ENCODE assay signal across 8 cellular contexts in the genomic region with DNA sequence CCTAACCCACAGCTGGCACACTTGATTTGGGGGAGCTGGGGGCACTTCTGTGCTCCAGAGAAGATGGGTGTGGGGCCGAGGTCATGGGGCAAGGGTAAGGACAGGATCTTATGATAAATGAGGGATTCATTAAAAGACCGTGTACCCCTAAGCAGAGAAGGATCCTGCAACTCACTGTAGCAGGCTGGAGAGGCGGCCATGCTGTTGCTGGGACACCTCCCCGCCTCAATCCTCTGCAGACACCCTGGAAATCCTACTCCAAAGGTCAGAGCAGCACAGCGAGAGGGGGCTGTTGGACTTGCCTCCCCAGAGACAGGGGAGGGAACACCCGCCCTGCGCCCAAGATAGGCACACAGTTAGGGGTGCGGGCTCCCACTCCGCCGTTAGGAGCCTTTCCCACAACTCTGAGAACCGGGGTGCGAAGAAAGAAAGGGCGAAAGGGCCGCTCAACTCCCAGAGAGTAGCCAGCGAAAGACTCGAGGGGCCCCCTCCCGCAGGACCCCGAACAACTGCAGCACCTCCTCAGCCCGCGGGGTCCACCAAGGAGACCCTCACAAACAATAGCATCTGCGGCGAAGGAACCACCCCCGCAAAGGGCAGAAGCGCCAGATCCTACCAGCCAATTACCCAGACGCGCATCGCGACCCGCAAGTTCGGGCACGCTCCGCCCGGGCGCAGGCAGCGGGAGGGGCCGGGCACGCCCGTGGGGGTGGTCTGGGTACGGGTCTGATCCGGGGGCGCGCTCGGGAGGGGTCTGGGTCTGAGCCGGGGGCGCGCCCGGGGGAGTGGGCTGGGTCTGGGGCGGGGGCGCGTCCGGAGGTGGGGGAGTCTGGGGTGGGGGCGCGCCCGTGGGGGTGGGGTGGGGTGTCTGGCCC. TPM values are rescaled to one million over a fixed set of nuclear protein-coding genes. Genes with fewer than 3 reads are reported as not detected.
DNase-seq lines count a peak whose midpoint lies in the region; ATAC-seq and TF ChIP-seq lines count a peak whose summit lies in the region.

No MANE protein-coding gene starts in this region.

- peak; percentile 53 for DNase-seq in NCI-H82 (lab: John Stamatoyannopoulos, UW)
- no peak for DNase-seq in NCI-H82 treated with DMSO at 0.1 percent for 48 hours (lab: John Stamatoyannopoulos, UW; ENCODE audit: unreplicated experiment)
- DNase-seq in activated B cell treated with CpG ODN at 0.5 μM for 24 hours, result no peak
- no peak for DNase-seq in iPS DF 6.9 (ENCODE audit: low read depth, low spot score)
- no peak for DNase-seq in stimulated activated CD4-positive, alpha-beta T cell treated with anti-CD3 and anti-CD28 coated beads, Interleukin-1b, Interleukin-23, amount 100 ng/mL, for 48 hours
- DNase-seq in stimulated activated CD4-positive, alpha-beta T cell treated with anti-CD3 and anti-CD28 coated beads, Interleukin-2, amount 100 ng/mL, for 48 hours, result no peak

- POLR2A ChIA-PET in activated B cell treated with CpG ODN at 0.5 μM for 24 hours (lab: Charles Lee), result no interaction called here

- H3K4me3 Mint-ChIP-seq in activated B cell treated with CpG ODN at 0.5 μM for 24 hours, result peak overlapping the region; percentile 60
- peak overlapping the region; percentile 29 for H3K4me3 Mint-ChIP-seq in stimulated activated memory B cell treated with anti-CD40 and anti-IgM and Interleukin-4, amounts not matched to agents 10 μg/mL and 1 μg/mL and 100 μg/mL, for 72 hours

- no peaks in the 10 kb centered on the region for H3K27me3 ChIP-seq in iPS DF 6.9 (ENCODE audit: control insufficient read depth, insufficient read depth, low read length)

- peak overlapping the region; percentile 55; the same call in 1 of the 2 replicates for H3K4me3 ChIP-seq in iPS DF 6.9 (ENCODE audit: low read length)

- H3K4me1 Mint-ChIP-seq in activated B cell treated with CpG ODN at 0.5 μM for 24 hours, result peaks cover 10% of the 10 kb centered on the region
- no peaks in the 10 kb centered on the region for H3K4me1 Mint-ChIP-seq in stimulated activated memory B cell treated with anti-CD40 and anti-IgM and Interleukin-4, amounts not matched to agents 10 μg/mL and 1 μg/mL and 100 μg/mL, for 72 hours

- intact Hi-C loops in activated B cell treated with CpG ODN at 0.5 μM for 24 hours (cut with micrococcal nuclease), result no loop called here

- H3K4me1 ChIP-seq in iPS DF 6.9 (ENCODE audit: control insufficient read depth, insufficient read depth, low read length), result no peaks in the 10 kb centered on the region

- no peak overlapping the region for H3K27ac ChIP-seq in iPS DF 6.9 (ENCODE audit: low read length)

- H3K27ac Mint-ChIP-seq in activated B cell treated with CpG ODN at 0.5 μM for 24 hours, result no peak overlapping the region
- H3K27ac Mint-ChIP-seq in stimulated activated memory B cell treated with anti-CD40 and anti-IgM and Interleukin-4, amounts not matched to agents 10 μg/mL and 1 μg/mL and 100 μg/mL, for 72 hours, result no peak overlapping the region

- peaks cover 32% of the 10 kb centered on the region for H3K27me3 Mint-ChIP-seq in activated B cell treated with CpG ODN at 0.5 μM for 24 hours
- peaks cover 52% of the 10 kb centered on the region for H3K27me3 Mint-ChIP-seq in stimulated activated memory B cell treated with anti-CD40 and anti-IgM and Interleukin-4, amounts not matched to agents 10 μg/mL and 1 μg/mL and 100 μg/mL, for 72 hours

- CTCF ChIA-PET in activated B cell treated with CpG ODN at 0.5 μM for 24 hours (lab: Charles Lee), result no interaction called here

- no peaks in the 10 kb centered on the region for H3K36me3 ChIP-seq in iPS DF 6.9 (ENCODE audit: control insufficient read depth, insufficient read depth, low read length)

- no peaks in the 10 kb centered on the region for H3K9me3 Mint-ChIP-seq in activated B cell treated with CpG ODN at 0.5 μM for 24 hours
- H3K9me3 Mint-ChIP-seq in stimulated activated memory B cell treated with anti-CD40 and anti-IgM and Interleukin-4, amounts not matched to agents 10 μg/mL and 1 μg/mL and 100 μg/mL, for 72 hours, result no peaks in the 10 kb centered on the region

- no peaks in the 10 kb centered on the region for H3K9me3 ChIP-seq in iPS DF 6.9 (ENCODE audit: control insufficient read depth, insufficient read depth, low read length)

- no peaks in the 10 kb centered on the region for H3K36me3 Mint-ChIP-seq in activated B cell treated with CpG ODN at 0.5 μM for 24 hours (ENCODE audit: low read depth)
- H3K36me3 Mint-ChIP-seq in stimulated activated memory B cell treated with anti-CD40 and anti-IgM and Interleukin-4, amounts not matched to agents 10 μg/mL and 1 μg/mL and 100 μg/mL, for 72 hours, result no peaks in the 10 kb centered on the region

- WGBS in iPS DF 6.9 (ENCODE audit: insufficient coverage, insufficient read length), result no CpG with 5 or more reads among the region's 54 CpGs

- no peak for TF ChIP-seq CTCF in activated B cell treated with CpG ODN at 0.5 μM for 24 hours (IDR thresholded peaks at IDR 0.05)

- ATAC-seq in activated B cell treated with CpG ODN at 0.5 μM for 24 hours (ENCODE audit: low read depth) (no peak), GM18870 (IDR thresholded peaks at IDR 0.05; ENCODE audit: unreplicated experiment) (no peak)
- peak; percentile 46 for ATAC-seq in stimulated activated memory B cell treated with anti-CD40 and anti-IgM and Interleukin-4, amounts not matched to agents 10 μg/mL and 1 μg/mL and 100 μg/mL, for 72 hours

RNA-seq across cellular contexts. Expression of gene PARD6G, which starts 1.3 kb away (rescaled TPM):
- not detected in 2 replicates for total RNA-seq in activated B cell treated with CpG ODN at 0.5 μM for 24 hours
